Comparison of ENCODE assay signal across 1 cellular context in the genomic region with DNA sequence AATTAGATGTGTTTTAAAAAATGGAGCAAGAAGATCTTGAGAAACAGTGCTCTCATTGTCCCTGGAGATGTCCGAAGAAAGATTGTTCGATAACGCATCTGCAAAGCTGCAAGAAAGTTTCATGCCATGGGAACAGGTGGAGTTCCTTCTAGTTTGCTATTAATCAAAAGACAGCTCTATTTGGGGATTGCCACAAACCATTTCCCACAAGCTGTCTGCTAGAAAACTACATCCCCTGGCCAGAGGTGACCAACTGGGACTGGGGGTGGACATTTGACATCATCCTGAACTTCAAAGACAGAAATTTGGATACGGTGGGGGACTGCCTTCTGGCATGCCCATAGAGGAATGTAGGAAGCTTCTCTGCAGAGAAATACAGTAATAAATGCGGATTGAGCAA.
TF ChIP-seq lines count a peak whose summit lies in the region.

No MANE protein-coding gene starts in this region.

TF ChIP-seq in endothelial cell of umbilical vein, 7 proteins besides CTCF, POLR2A, EP300 and RAD21:
- TF ChIP-seq EZH2 (IDR thresholded peaks at IDR 0.05; ENCODE audit: borderline replicate concordance, low read depth, low read length, severe bottlenecking) (no peak), FOS (IDR thresholded peaks at IDR 0.05; ENCODE audit: borderline replicate concordance, insufficient read depth, low read length) (no peak), POLR2AphosphoS5 (IDR thresholded peaks at IDR 0.05; ENCODE audit: insufficient read depth, low read depth, low read length) (no peak), MYC (IDR thresholded peaks at IDR 0.05; ENCODE audit: low read depth, low read length) (no peak), JUN (IDR thresholded peaks at IDR 0.05; ENCODE audit: borderline replicate concordance, insufficient read depth, insufficient read length, low read depth) (no peak), GATA2 (IDR thresholded peaks at IDR 0.05; ENCODE audit: insufficient read depth, insufficient read length, low read depth, low read length) (no peak)
- TF ChIP-seq, protein P1, sequence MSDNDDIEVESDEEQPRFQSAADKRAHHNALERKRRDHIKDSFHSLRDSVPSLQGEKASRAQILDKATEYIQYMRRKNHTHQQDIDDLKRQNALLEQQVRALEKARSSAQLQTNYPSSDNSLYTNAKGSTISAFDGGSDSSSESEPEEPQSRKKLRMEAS (IDR thresholded peaks at IDR 0.05; ENCODE audit: insufficient read depth, insufficient read length), result no peak
